In genomic region chr16:61421111-61421510, GRCh38 we compare ENCODE assay signal across 13 cellular contexts.
DNase-seq lines count a peak whose midpoint lies in the region; ATAC-seq and TF ChIP-seq lines count a peak whose summit lies in the region.
"Had no signal": no experiment of that assay in that cellular context is flagged by ENCODE, and none has a peak within 500 bp of the region (broad histone marks: within the 10 kb centered on the region; RNA-seq: fewer than 3 reads in every experiment).

No MANE protein-coding gene starts in this region.

- H3K36me3 ChIP-seq in thyroid gland = no peaks in the 10 kb centered on the region

- H3K9me3 ChIP-seq in thyroid gland = no peaks in the 10 kb centered on the region

- TF ChIP-seq CTCF in thyroid gland (IDR thresholded peaks at IDR 0.05) = no peak

- no peaks in the 10 kb centered on the region for H3K4me1 ChIP-seq in thyroid gland

- no peak overlapping the region for H3K4me3 ChIP-seq in thyroid gland (replicated peaks in 1 of 3)
- H3K4me3 ChIP-seq: GM12878, GM23338 had no signal

- no peak overlapping the region for H3K27ac ChIP-seq in thyroid gland

- ATAC-seq in HG03460 (IDR thresholded peaks at IDR 0.05; ENCODE audit: unreplicated experiment) = no peak
- ATAC-seq: GM12878, GM23338 had no signal

- DNase-seq in NCI-H510A treated with DMSO at 0.1 percent for 48 hours (lab: John Stamatoyannopoulos, UW) (peak; percentile 8), NCI-H510A (lab: John Stamatoyannopoulos, UW) (no peak), NCI-H748 (lab: John Stamatoyannopoulos, UW; ENCODE audit: unreplicated experiment) (peak; percentile 85), midbrain (lab: John Stamatoyannopoulos, UW) (peak; percentile 13), SK-N-DZ (ENCODE audit: low spot score) (no peak), thyroid gland (no peak)
- DNase-seq: 8988T; CD4-positive, alpha-beta T cell; DMS79; H7 had no signal

- intact Hi-C loops in thyroid gland (cut with DNase I) = no loop called here

- TF ChIP-seq POLR2A in thyroid gland (IDR thresholded peaks at IDR 0.05) = no peak

- 78 to 82% methylated on average over 4 of the region's 4 CpGs for WGBS in thyroid gland, 2 donors

- H3K27me3 ChIP-seq in thyroid gland = no peaks in the 10 kb centered on the region

Comparison
In these comparisons a context has a peak if more than half of its experiments do, and no peak if none do; other contexts are left out.
1. DNase-seq: peak in NCI-H510A treated with DMSO at 0.1 percent for 48 hours (single experiment), NCI-H748 (single experiment) and midbrain (single experiment); none in NCI-H510A (single experiment), SK-N-DZ (single experiment) and thyroid gland (0 of 2).